1 cellular context compared by ENCODE assay signal in the genomic region with DNA sequence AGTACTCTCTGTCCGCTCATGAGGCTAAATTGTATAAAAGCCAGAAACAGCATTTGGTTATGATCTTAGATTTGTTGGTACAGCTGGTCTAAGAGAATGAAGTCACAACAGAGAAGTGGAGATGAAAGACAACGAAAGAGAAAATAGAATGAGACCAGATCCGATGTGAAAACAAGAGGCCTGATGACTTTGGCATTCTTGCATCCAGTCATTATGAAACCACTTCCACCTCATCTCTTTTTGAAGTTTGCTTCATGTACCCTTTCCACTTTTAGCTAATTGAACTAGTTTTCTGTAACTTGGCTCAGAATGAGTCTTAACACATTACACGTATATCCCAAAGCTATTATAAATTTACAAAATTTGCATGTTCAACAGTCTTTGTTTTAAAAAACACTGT.
TF ChIP-seq lines count a peak whose summit lies in the region.

No MANE protein-coding gene starts in this region.

TF ChIP-seq in GM12878, 131 proteins besides CTCF, POLR2A, EP300 and RAD21 (continued from another document):
- TF ChIP-seq, protein P1, sequence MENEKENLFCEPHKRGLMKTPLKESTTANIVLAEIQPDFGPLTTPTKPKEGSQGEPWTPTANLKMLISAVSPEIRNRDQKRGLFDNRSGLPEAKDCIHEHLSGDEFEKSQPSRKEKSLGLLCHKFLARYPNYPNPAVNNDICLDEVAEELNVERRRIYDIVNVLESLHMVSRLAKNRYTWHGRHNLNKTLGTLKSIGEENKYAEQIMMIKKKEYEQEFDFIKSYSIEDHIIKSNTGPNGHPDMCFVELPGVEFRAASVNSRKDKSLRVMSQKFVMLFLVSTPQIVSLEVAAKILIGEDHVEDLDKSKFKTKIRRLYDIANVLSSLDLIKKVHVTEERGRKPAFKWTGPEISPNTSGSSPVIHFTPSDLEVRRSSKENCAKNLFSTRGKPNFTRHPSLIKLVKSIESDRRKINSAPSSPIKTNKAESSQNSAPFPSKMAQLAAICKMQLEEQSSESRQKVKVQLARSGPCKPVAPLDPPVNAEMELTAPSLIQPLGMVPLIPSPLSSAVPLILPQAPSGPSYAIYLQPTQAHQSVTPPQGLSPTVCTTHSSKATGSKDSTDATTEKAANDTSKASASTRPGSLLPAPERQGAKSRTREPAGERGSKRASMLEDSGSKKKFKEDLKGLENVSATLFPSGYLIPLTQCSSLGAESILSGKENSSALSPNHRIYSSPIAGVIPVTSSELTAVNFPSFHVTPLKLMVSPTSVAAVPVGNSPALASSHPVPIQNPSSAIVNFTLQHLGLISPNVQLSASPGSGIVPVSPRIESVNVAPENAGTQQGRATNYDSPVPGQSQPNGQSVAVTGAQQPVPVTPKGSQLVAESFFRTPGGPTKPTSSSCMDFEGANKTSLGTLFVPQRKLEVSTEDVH (IDR thresholded peaks at IDR 0.05; ENCODE audit: low read depth, partially characterized antibody): no peak
- TF ChIP-seq FOS (IDR thresholded peaks at IDR 0.05; ENCODE audit: borderline replicate concordance, extremely low read depth, insufficient read length): no peak
- TF ChIP-seq PAX5 (IDR thresholded peaks at IDR 0.05; ENCODE audit: borderline replicate concordance, low read depth, low read length): no peak
- no peak for TF ChIP-seq ZSCAN29 (IDR thresholded peaks at IDR 0.05)
- TF ChIP-seq, protein P2, sequence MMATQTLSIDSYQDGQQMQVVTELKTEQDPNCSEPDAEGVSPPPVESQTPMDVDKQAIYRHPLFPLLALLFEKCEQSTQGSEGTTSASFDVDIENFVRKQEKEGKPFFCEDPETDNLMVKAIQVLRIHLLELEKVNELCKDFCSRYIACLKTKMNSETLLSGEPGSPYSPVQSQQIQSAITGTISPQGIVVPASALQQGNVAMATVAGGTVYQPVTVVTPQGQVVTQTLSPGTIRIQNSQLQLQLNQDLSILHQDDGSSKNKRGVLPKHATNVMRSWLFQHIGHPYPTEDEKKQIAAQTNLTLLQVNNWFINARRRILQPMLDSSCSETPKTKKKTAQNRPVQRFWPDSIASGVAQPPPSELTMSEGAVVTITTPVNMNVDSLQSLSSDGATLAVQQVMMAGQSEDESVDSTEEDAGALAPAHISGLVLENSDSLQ (IDR thresholded peaks at IDR 0.05): no peak
- no peak for TF ChIP-seq YY1 (IDR thresholded peaks at IDR 0.05; ENCODE audit: low read depth, low read length)
- no peak for TF ChIP-seq YBX1 (IDR thresholded peaks at IDR 0.05)
- no peak for TF ChIP-seq RAD51 (IDR thresholded peaks at IDR 0.05)
- TF ChIP-seq ETV6 (conservative IDR thresholded peaks at IDR 0.05 in 1 of 2, IDR thresholded peaks at IDR 0.05 in 1 of 2; ENCODE audit: borderline replicate concordance in 1 of 2, low read depth in 1 of 2): no peak
- TF ChIP-seq STAT1 (conservative IDR thresholded peaks at IDR 0.05): no peak
- TF ChIP-seq POLR2AphosphoS2 (IDR thresholded peaks at IDR 0.05; ENCODE audit: low read depth, low read length): no peak
- TF ChIP-seq SIN3A (IDR thresholded peaks at IDR 0.05; ENCODE audit: low read depth, low read length): no peak
- no peak for TF ChIP-seq TCF3 (IDR thresholded peaks at IDR 0.05; ENCODE audit: borderline replicate concordance, insufficient read depth, low read depth, low read length)
- no peak for TF ChIP-seq SMARCA5 (IDR thresholded peaks at IDR 0.05)
- no peak for TF ChIP-seq NFXL1 (IDR thresholded peaks at IDR 0.05; ENCODE audit: borderline replicate concordance)
- no peak for TF ChIP-seq JUND (IDR thresholded peaks at IDR 0.05; ENCODE audit: low read depth, low read length)
- no peak for TF ChIP-seq CBX5 (IDR thresholded peaks at IDR 0.05; ENCODE audit: low read depth)
- TF ChIP-seq IKZF1 (conservative IDR thresholded peaks at IDR 0.05): peak; percentile 34; the same call in 1 of the 2 replicates
- TF ChIP-seq, protein P3, sequence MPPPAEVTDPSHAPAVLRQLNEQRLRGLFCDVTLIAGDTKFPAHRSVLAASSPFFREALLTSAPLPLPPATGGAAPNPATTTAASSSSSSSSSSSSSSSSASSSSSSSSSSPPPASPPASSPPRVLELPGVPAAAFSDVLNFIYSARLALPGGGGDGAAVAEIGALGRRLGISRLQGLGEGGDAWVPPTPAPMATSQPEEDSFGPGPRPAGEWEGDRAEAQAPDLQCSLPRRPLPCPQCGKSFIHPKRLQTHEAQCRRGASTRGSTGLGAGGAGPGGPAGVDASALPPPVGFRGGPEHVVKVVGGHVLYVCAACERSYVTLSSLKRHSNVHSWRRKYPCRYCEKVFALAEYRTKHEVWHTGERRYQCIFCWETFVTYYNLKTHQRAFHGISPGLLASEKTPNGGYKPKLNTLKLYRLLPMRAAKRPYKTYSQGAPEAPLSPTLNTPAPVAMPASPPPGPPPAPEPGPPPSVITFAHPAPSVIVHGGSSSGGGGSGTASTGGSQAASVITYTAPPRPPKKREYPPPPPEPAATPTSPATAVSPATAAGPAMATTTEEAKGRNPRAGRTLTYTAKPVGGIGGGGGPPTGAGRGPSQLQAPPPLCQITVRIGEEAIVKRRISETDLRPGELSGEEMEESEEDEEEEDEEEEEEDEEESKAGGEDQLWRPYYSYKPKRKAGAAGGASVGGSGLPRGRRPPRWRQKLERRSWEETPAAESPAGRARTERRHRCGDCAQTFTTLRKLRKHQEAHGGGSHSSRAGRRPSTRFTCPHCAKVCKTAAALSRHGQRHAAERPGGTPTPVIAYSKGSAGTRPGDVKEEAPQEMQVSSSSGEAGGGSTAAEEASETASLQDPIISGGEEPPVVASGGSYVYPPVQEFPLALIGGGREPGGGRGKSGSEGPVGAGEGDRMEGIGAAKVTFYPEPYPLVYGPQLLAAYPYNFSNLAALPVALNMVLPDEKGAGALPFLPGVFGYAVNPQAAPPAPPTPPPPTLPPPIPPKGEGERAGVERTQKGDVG (CRISPR knock-in tag; IDR thresholded peaks at IDR 0.05): no peak
- TF ChIP-seq HDAC2 (IDR thresholded peaks at IDR 0.05): no peak
- no peak for TF ChIP-seq HDGF (IDR thresholded peaks at IDR 0.05)
- TF ChIP-seq WRNIP1 (IDR thresholded peaks at IDR 0.05; ENCODE audit: borderline replicate concordance, low read depth, low read length): no peak
- TF ChIP-seq CBFB (IDR thresholded peaks at IDR 0.05; ENCODE audit: low read depth): no peak
- TF ChIP-seq MXI1 (IDR thresholded peaks at IDR 0.05; ENCODE audit: low read depth, low read length): no peak
- TF ChIP-seq, protein P4, sequence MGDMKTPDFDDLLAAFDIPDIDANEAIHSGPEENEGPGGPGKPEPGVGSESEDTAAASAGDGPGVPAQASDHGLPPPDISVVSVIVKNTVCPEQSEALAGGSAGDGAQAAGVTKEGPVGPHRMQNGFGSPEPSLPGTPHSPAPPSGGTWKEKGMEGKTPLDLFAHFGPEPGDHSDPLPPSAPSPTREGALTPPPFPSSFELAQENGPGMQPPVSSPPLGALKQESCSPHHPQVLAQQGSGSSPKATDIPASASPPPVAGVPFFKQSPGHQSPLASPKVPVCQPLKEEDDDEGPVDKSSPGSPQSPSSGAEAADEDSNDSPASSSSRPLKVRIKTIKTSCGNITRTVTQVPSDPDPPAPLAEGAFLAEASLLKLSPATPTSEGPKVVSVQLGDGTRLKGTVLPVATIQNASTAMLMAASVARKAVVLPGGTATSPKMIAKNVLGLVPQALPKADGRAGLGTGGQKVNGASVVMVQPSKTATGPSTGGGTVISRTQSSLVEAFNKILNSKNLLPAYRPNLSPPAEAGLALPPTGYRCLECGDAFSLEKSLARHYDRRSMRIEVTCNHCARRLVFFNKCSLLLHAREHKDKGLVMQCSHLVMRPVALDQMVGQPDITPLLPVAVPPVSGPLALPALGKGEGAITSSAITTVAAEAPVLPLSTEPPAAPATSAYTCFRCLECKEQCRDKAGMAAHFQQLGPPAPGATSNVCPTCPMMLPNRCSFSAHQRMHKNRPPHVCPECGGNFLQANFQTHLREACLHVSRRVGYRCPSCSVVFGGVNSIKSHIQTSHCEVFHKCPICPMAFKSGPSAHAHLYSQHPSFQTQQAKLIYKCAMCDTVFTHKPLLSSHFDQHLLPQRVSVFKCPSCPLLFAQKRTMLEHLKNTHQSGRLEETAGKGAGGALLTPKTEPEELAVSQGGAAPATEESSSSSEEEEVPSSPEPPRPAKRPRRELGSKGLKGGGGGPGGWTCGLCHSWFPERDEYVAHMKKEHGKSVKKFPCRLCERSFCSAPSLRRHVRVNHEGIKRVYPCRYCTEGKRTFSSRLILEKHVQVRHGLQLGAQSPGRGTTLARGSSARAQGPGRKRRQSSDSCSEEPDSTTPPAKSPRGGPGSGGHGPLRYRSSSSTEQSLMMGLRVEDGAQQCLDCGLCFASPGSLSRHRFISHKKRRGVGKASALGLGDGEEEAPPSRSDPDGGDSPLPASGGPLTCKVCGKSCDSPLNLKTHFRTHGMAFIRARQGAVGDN (IDR thresholded peaks at IDR 0.05): no peak
- TF ChIP-seq JUNB (IDR thresholded peaks at IDR 0.05): peak; percentile 60
- TF ChIP-seq TAF1 (IDR thresholded peaks at IDR 0.05; ENCODE audit: borderline replicate concordance, low read depth, low read length): no peak
- TF ChIP-seq ZNF24 (IDR thresholded peaks at IDR 0.05): no peak
- TF ChIP-seq DPF2 (IDR thresholded peaks at IDR 0.05): peak; percentile 65; the same call in 1 of the 2 replicates
- TF ChIP-seq MEF2A (IDR thresholded peaks at IDR 0.05; ENCODE audit: insufficient read depth, low read depth, low read length): no peak
- no peak for TF ChIP-seq TBL1XR1 (IDR thresholded peaks at IDR 0.05; ENCODE audit: low read depth, low read length)
- no peak for TF ChIP-seq RCOR1 (conservative IDR thresholded peaks at IDR 0.05; ENCODE audit: low read depth, low read length)
TF ChIP-seq in GM12878: peak in this region for 11.
